Comparison of ENCODE assay signal across 27 cellular contexts in the genomic region with DNA sequence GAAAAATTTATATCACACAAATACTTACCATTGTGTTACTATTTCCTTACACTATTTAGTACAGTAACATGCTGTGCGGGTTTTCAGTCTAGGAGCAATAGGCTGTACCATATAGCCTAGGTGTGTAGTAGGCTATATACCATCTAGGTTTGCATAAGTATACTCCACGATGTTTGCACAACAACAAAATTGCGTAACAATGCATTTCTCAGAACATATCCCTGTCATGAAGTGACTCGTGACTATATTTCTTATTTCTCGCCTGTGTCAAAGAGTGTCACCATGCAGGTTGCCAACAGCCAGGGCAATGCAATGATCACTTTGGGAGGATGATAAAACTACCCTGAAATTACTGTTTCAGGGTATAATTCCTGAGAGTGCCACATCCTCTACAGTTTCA.
DNase-seq lines count a peak whose midpoint lies in the region; ATAC-seq, FAIRE-seq and TF ChIP-seq lines count a peak whose summit lies in the region.
"Had no signal": no experiment of that assay in that cellular context is flagged by ENCODE, and none has a peak within 500 bp of the region (broad histone marks: within the 10 kb centered on the region; RNA-seq: fewer than 3 reads in every experiment).

No MANE protein-coding gene starts in this region.

- in situ Hi-C loops in HepG2 (cut with HindIII; ENCODE audit: extremely low pct_ligation_motif_present, low pct_unique_long_range_greater_than_20kb), result no loop called here
- in situ Hi-C loops in K562 (cut with MboI), result no loop called here

- no peak overlapping the region for H2AFZ ChIP-seq in HepG2 (ENCODE audit: low read length)
- H2AFZ ChIP-seq in K562 (ENCODE audit: low read depth, low read length), result no peak overlapping the region
- peak overlapping the region; percentile 1 for H2AFZ ChIP-seq in parathyroid adenoma
- H2AFZ ChIP-seq: GM23338 had no signal

- TF ChIP-seq CTCF in HepG2 (CRISPR knock-in tag; IDR thresholded peaks at IDR 0.05) (no peak), right lobe of liver (IDR thresholded peaks at IDR 0.05) (no peak), K562 (IDR thresholded peaks at IDR 0.05 in 2 of 3, conservative IDR thresholded peaks at IDR 0.05 in 1 of 3; ENCODE audit: insufficient read depth in 2 of 3, low read depth in 1 of 3, low read length in 3 of 3) (no peak), epithelial cell of esophagus (IDR thresholded peaks at IDR 0.05; ENCODE audit: insufficient read depth, low read depth, low read length, missing control alignments) (no peak), parathyroid adenoma (IDR thresholded peaks at IDR 0.05) (no peak)

- TF ChIP-seq POLR2A in HepG2 (IDR thresholded peaks at IDR 0.05; ENCODE audit: insufficient read depth in 1 of 2, low read depth in 2 of 2, low read length in 2 of 2) (no peak), right lobe of liver (IDR thresholded peaks at IDR 0.05) (no peak), K562 (conservative IDR thresholded peaks at IDR 0.05) (no peak)

- no peak for ATAC-seq in HepG2
- no peak for ATAC-seq in right lobe of liver
- ATAC-seq in K562, result no peak
- ATAC-seq in HG03521 (IDR thresholded peaks at IDR 0.05; ENCODE audit: unreplicated experiment), result no peak
- ATAC-seq: A549, GM12878, GM23338 had no signal

- H3K27me3 ChIP-seq in HepG2 (ENCODE audit: control insufficient read depth in 1 of 2, insufficient read depth in 2 of 2, low read length in 2 of 2) (no peaks in the 10 kb centered on the region; a peak in 1 of 5 replicates), right lobe of liver (no peaks in the 10 kb centered on the region), K562 (ENCODE audit: control insufficient read depth in 2 of 2, insufficient read depth in 2 of 2, low read length in 2 of 2) (no peaks in the 10 kb centered on the region), parathyroid adenoma (ENCODE audit: control insufficient read depth, insufficient read depth, low read length) (no peaks in the 10 kb centered on the region)
- H3K27me3 ChIP-seq: BE2C; BLaER1 treated with 17β-estradiol and CSF1 and Interleukin-3, amounts not matched to agents 10 nM and 100 nM had no signal

- H3K36me3 ChIP-seq in HepG2 (replicated peaks in 1 of 2; ENCODE audit: control insufficient read depth in 1 of 2, insufficient read depth in 2 of 2, low read length in 2 of 2) (no peaks in the 10 kb centered on the region), right lobe of liver (no peaks in the 10 kb centered on the region), K562 (ENCODE audit: control insufficient read depth, insufficient read depth, low read length) (no peaks in the 10 kb centered on the region), parathyroid adenoma (ENCODE audit: control insufficient read depth, insufficient read depth, low read length) (no peaks in the 10 kb centered on the region)
- H3K36me3 ChIP-seq: BE2C; BLaER1 treated with 17β-estradiol and CSF1 and Interleukin-3, amounts not matched to agents 10 nM and 100 nM; HAP-1 had no signal

- POLR2A ChIA-PET in HepG2 (lab: Yijun Ruan, JAX) (no interaction called here), K562 (lab: Yijun Ruan, JAX) (interaction anchor here (0.5 kb wide), 1 partner anchor 10 kb away, joined by 3 read pairs; no protein-coding TSS in a partner anchor)

- no peak for TF ChIP-seq EP300 in HepG2 (IDR thresholded peaks at IDR 0.05; ENCODE audit: low read depth in 2 of 2, low read length in 2 of 2)
- TF ChIP-seq EP300 in HepG2 (CRISPR knock-in tag; IDR thresholded peaks at IDR 0.05; ENCODE audit: borderline replicate concordance), result no peak
- TF ChIP-seq EP300 in K562 (IDR thresholded peaks at IDR 0.05; ENCODE audit: low read length), result no peak

- H3K9ac ChIP-seq in HepG2 (ENCODE audit: insufficient read depth, low read depth, low read length) (no peak overlapping the region), K562 (ENCODE audit: insufficient read depth in 1 of 2, low read depth in 2 of 2, low read length in 2 of 2) (no peak overlapping the region), parathyroid adenoma (no peak overlapping the region)
- H3K9ac ChIP-seq: BLaER1 treated with 17β-estradiol and CSF1 and Interleukin-3, amounts not matched to agents 10 nM and 100 nM had no signal

- 31% methylated on average over 5 of the region's 5 CpGs for whole genome bisulfite sequencing in HepG2 (ENCODE audit: low lambda C conversion rate)
- 59% methylated on average over 5 of the region's 5 CpGs for WGBS in right lobe of liver (ENCODE audit: insufficient coverage, low coverage, low lambda C conversion rate, missing lambda C conversion rate)
- WGBS in K562 (ENCODE audit: insufficient coverage, low coverage, missing lambda C conversion rate), result 1% methylated on average over 5 of the region's 5 CpGs

- no peak for FAIRE-seq in HepG2 (lab: Jason Lieb, UNC)
- FAIRE-seq in K562 (lab: Jason Lieb, UNC), result no peak
- FAIRE-seq: A549, D721Med, GM12878, GM19239, H54 had no signal

- H3K9me1 ChIP-seq in K562 (ENCODE audit: control insufficient read depth, insufficient read depth, low read length), result no peaks in the 10 kb centered on the region

- CTCF ChIA-PET in HepG2 (lab: Yijun Ruan, JAX; ENCODE audit: low intra/inter-chr PET ratio, low total read pairs), result no interaction called here
- CTCF ChIA-PET in K562 (lab: Yijun Ruan, JAX; ENCODE audit: low intra/inter-chr PET ratio), result no interaction called here

- no peak for TF ChIP-seq RAD21 in HepG2 (CRISPR knock-in tag; IDR thresholded peaks at IDR 0.05)
- TF ChIP-seq RAD21 in K562 (CRISPR knock-in tag; conservative IDR thresholded peaks at IDR 0.05 in 1 of 2, IDR thresholded peaks at IDR 0.05 in 1 of 2), result no peak

- H3K4me1 ChIP-seq in HepG2 (ENCODE audit: insufficient read depth, low read length), result peaks cover 10% of the 10 kb centered on the region
- H3K4me1 ChIP-seq in right lobe of liver, result peaks cover 0 to 5% (median 2%) of the 10 kb centered on the region in 4 donors
- no peaks in the 10 kb centered on the region for H3K4me1 ChIP-seq in K562 (replicated peaks in 1 of 2; ENCODE audit: control insufficient read depth in 2 of 2, insufficient read depth in 2 of 2, low read length in 2 of 2)
- H3K4me1 ChIP-seq in parathyroid adenoma, result peaks cover 29% of the 10 kb centered on the region
- H3K4me1 ChIP-seq: HAP-1 had no signal

- intact Hi-C loops in HepG2 (cut with micrococcal nuclease; ENCODE audit: unreplicated experiment), result no loop called here
- intact Hi-C loops in right lobe of liver (cut with DNase I), result no loop called here
- intact Hi-C loops in K562 (cut with micrococcal nuclease), result no loop called here

- H3K27ac ChIP-seq in HepG2 (ENCODE audit: extremely low read length, insufficient read depth, low read length), result no peak overlapping the region
- H3K27ac ChIP-seq in right lobe of liver, result no peak overlapping the region
- H3K27ac ChIP-seq in K562 (ENCODE audit: extremely low read depth, low read depth, low read length), result no peak overlapping the region
- no peak overlapping the region for H3K27ac ChIP-seq in parathyroid adenoma
- H3K27ac ChIP-seq: BLaER1 treated with 17β-estradiol and CSF1 and Interleukin-3, amounts not matched to agents 10 nM and 100 nM had no signal

- H3K79me2 ChIP-seq in HepG2 (ENCODE audit: insufficient read depth, low read length) (no peaks in the 10 kb centered on the region), K562 (ENCODE audit: control insufficient read depth, insufficient read depth, low read length) (no peaks in the 10 kb centered on the region), parathyroid adenoma (peaks cover 4% of the 10 kb centered on the region)

- H3K4me2 ChIP-seq in HepG2 (ENCODE audit: low read depth, low read length), result no peak overlapping the region
- H3K4me2 ChIP-seq in K562 (ENCODE audit: insufficient read depth, low read length), result no peak overlapping the region
- no peak overlapping the region for H3K4me2 ChIP-seq in parathyroid adenoma (ENCODE audit: low read length)
- H3K4me2 ChIP-seq: A549; BLaER1 treated with 17β-estradiol and CSF1 and Interleukin-3, amounts not matched to agents 10 nM and 100 nM; GM23338 had no signal

- H3K4me3 ChIP-seq in HepG2 (replicated peaks in 1 of 3; ENCODE audit: insufficient read depth in 1 of 3, low read depth in 2 of 3, low read length in 3 of 3) (no peak overlapping the region), right lobe of liver (no peak overlapping the region), K562 (no peak overlapping the region), epithelial cell of esophagus (ENCODE audit: low read length) (no peak overlapping the region), parathyroid adenoma (ENCODE audit: low read depth, low read length) (no peak overlapping the region)
- H3K4me3 ChIP-seq: A549; BLaER1 treated with 17β-estradiol and CSF1 and Interleukin-3, amounts not matched to agents 10 nM and 100 nM; GM12878; GM23338; HAP-1 had no signal

- no TSS peak for BruUV-seq in HepG2 (replicated peaks; lab: Mats Ljungman, UMichigan)
- no TSS peak for BruUV-seq in K562 (replicated peaks; lab: Mats Ljungman, UMichigan)

- no peaks in the 10 kb centered on the region for H3K9me3 ChIP-seq in HepG2 (ENCODE audit: low read length)
- H3K9me3 ChIP-seq in right lobe of liver, result no peaks in the 10 kb centered on the region
- no peaks in the 10 kb centered on the region for H3K9me3 ChIP-seq in K562 (replicated peaks; ENCODE audit: control insufficient read depth, insufficient read depth, low read depth, low read length)
- no peaks in the 10 kb centered on the region for H3K9me3 ChIP-seq in parathyroid adenoma (ENCODE audit: control insufficient read depth, low read length)
- H3K9me3 ChIP-seq: A549; BE2C; BLaER1 treated with 17β-estradiol and CSF1 and Interleukin-3, amounts not matched to agents 10 nM and 100 nM; HAP-1 had no signal

- no peak for DNase-seq in HepG2 (ENCODE audit: low spot score)
- DNase-seq in right lobe of liver, result no peak
- no peak for DNase-seq in K562 (ENCODE audit: extremely low read depth in 1 of 4, low spot score in 3 of 4)
- peak; percentile 45 for DNase-seq in epithelial cell of esophagus (ENCODE audit: low read depth)
- no peak for DNase-seq in activated gamma-delta T cell treated with Interleukin-2 at 50 U/mL for 16 hours
- DNase-seq in activated gamma-delta T cell (lab: John Stamatoyannopoulos, UW), result no peak
- DNase-seq: 8988T; ACHN; AML-193; BE2C; CD4-positive, alpha-beta T cell; CD8-positive, alpha-beta memory T cell; DMS 273 treated with DMSO at 0.1 percent for 48 hours; DMS79; EL; GDM1; HFFc6 had no signal

- H4K20me1 ChIP-seq in HepG2 (ENCODE audit: insufficient read depth, low read length) (no peaks in the 10 kb centered on the region), K562 (replicated peaks; ENCODE audit: control insufficient read depth, insufficient read depth, low read length) (no peaks in the 10 kb centered on the region)
- H4K20me1 ChIP-seq: BLaER1 treated with 17β-estradiol and CSF1 and Interleukin-3, amounts not matched to agents 10 nM and 100 nM had no signal

TF ChIP-seq in HepG2, 621 proteins besides CTCF, POLR2A, EP300 and RAD21:
- TF ChIP-seq TRIM24 (CRISPR knock-in tag; IDR thresholded peaks at IDR 0.05) (no peak), CEBPB (IDR thresholded peaks at IDR 0.05; ENCODE audit: borderline replicate concordance, low read depth, low read length) (peak; percentile 16; the same call in 1 of the 2 replicates)

TF ChIP-seq in K562, 482 proteins besides CTCF, POLR2A, EP300 and RAD21:
- peak; percentile 33; the same call in 1 of the 2 replicates for TF ChIP-seq CEBPB (tag; IDR thresholded peaks at IDR 0.05)
- no peak for TF ChIP-seq CAMTA2 (CRISPR knock-in tag; conservative IDR thresholded peaks at IDR 0.05)
